Comparison of ENCODE assay signal across 16 cellular contexts in genomic region chr20:25579081-25579770, GRCh38. TPM values are rescaled to one million over a fixed set of nuclear protein-coding genes. Genes with fewer than 3 reads are reported as not detected.
DNase-seq lines count a peak whose midpoint lies in the region; ATAC-seq and TF ChIP-seq lines count a peak whose summit lies in the region.
"Had no signal": no experiment of that assay in that cellular context is flagged by ENCODE, and none has a peak within 500 bp of the region (broad histone marks: within the 10 kb centered on the region; RNA-seq: fewer than 3 reads in every experiment).

No MANE protein-coding gene starts in this region.

- H3K27ac ChIP-seq in cardiac muscle cell (peak overlapping the region; percentile 75), thyroid gland (peak overlapping the region in 2 of 3 donors; percentile 4 to 52), caudate nucleus (ENCODE audit: low read depth, low read length) (no peak overlapping the region)

- H3K4me1 ChIP-seq in cardiac muscle cell (ENCODE audit: low read depth), result peaks cover 30% of the 10 kb centered on the region
- peaks cover 5 to 30% of the 10 kb centered on the region in 2 donors for H3K4me1 ChIP-seq in thyroid gland

- H3K4me3 ChIP-seq in cardiac muscle cell (no peak overlapping the region), thyroid gland (replicated peaks in 1 of 3) (no peak overlapping the region)

- DNase-seq in cardiac muscle cell (ENCODE audit: low read depth in 1 of 2, low spot score in 1 of 2) (peak in 1 of 2 donors; percentile 42), Right ventricle myocardium superior (no peak), NCI-H524 treated with DMSO at 0.1 percent for 48 hours (lab: John Stamatoyannopoulos, UW) (peak; percentile 71), left kidney (ENCODE audit: low read depth, low spot score) (peak; percentile 16), thyroid gland (peak; percentile 21 to 33), kidney tubule cell (ENCODE audit: low spot score) (no peak), cerebellar nuclear complex (lab: John Stamatoyannopoulos, UW) (no peak), caudate nucleus (lab: John Stamatoyannopoulos, UW) (no peak)
- DNase-seq: activated CD4-positive, alpha-beta memory T cell treated with anti-CD3 and anti-CD28 coated beads for 36 hours; activated T-cell treated with anti-CD3 and anti-CD28 coated beads, Interleukin-2, amount 50 U/mL, for 4 hours; foreskin fibroblast; GDM1; naive thymus-derived CD8-positive, alpha-beta T cell; NCI-H1436; NCI-H748 treated with DMSO at 0.1 percent for 48 hours had no signal

- H3K36me3 ChIP-seq in cardiac muscle cell, result no peaks in the 10 kb centered on the region
- H3K36me3 ChIP-seq in thyroid gland, result no peaks in the 10 kb centered on the region

- ATAC-seq in Right ventricle myocardium superior (ENCODE audit: poor library complexity), result no peak
- ATAC-seq: activated T-cell treated with anti-CD3 and anti-CD28 coated beads, Interleukin-2, amount 50 U/mL, for 4 hours; naive thymus-derived CD8-positive, alpha-beta T cell; Panc1 had no signal

- 49 to 62% methylated on average over 11 of the region's 11 CpGs for WGBS in thyroid gland, 2 donors

- no peak for TF ChIP-seq CTCF in cardiac muscle cell (IDR thresholded peaks at IDR 0.05; ENCODE audit: low read depth, low read length)
- no peak for TF ChIP-seq CTCF in thyroid gland (IDR thresholded peaks at IDR 0.05)

- intact Hi-C loops in Right ventricle myocardium superior (cut with DNase I), result no loop called here
- intact Hi-C loops in thyroid gland (cut with DNase I), result no loop called here

- no peaks in the 10 kb centered on the region for H3K27me3 ChIP-seq in cardiac muscle cell
- H3K27me3 ChIP-seq in thyroid gland, result no peaks in the 10 kb centered on the region

- TF ChIP-seq POLR2A in thyroid gland (IDR thresholded peaks at IDR 0.05), result no peak

- H3K9me3 ChIP-seq in cardiac muscle cell (ENCODE audit: low read depth) (no peaks in the 10 kb centered on the region), thyroid gland (no peaks in the 10 kb centered on the region)

RNA-seq across cellular contexts. Expression of gene NINL, which starts 6.1 kb away (rescaled TPM):
- 35.8 and 61.3 TPM in 2 replicates for total RNA-seq in cardiac muscle cell
- 26.4 and 36.1 TPM in 2 replicates for polyA plus RNA-seq in cardiac muscle cell
- 10.7 TPM for total RNA-seq in Right ventricle myocardium superior
- 10 to 100 TPM; 18.3 to 37.8 (median 23.5) TPM for total RNA-seq in thyroid gland

RNA-seq across cellular contexts. Expression of gene NANP, which starts 44.6 kb away (rescaled TPM):
- total RNA-seq in cardiac muscle cell (3.1 and 3.7 TPM in 2 replicates), Right ventricle myocardium superior (3.4 TPM), thyroid gland (1 to 10 TPM; 4.7 to 8.5 (median 6.9) TPM)
- polyA plus RNA-seq in cardiac muscle cell, result 5.7 and 6.6 TPM in 2 replicates

Comparison
In these comparisons a context has a peak if more than half of its experiments do, and no peak if none do; other contexts are left out.
1. DNase-seq: peak in NCI-H524 treated with DMSO at 0.1 percent for 48 hours (single experiment), left kidney (single experiment) and thyroid gland (2 of 2); none in Right ventricle myocardium superior (single experiment), kidney tubule cell (single experiment), cerebellar nuclear complex (0 of 2) and caudate nucleus (0 of 61).